Comparison of ENCODE assay signal across 19 cellular contexts in the genomic region with DNA sequence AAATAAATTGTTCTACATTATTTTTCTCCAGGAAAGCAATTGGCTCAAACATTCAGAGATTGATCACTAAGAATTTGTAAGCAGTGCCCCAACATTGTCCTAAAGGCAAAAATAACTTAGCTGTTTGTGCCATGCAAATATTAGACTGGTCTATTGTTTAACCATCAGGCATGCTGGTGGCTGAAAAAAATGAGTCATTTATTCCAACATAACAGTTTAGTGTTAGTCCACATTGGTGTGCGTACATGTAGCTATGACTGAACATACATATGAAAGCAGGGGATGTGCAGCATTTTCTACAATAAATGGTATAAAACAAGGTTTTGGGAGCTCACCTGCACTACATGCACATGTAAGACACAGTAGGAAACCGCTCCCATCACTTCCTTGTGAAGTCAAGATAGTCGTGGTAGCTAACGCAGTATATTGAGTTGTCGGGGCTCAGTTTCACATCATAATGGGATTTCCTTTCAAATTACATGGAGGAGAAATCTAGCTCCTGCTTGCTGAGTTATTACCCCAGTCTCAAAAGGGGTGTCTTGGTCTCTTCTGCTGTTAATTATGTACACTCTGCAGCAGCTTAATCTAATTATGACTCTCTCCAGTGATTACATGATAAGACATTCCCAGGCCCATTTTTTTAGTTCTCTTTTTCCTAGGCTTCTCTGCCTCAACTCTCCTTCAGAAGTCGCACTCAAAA.
DNase-seq lines count a peak whose midpoint lies in the region; ATAC-seq and TF ChIP-seq lines count a peak whose summit lies in the region.
"Had no signal": no experiment of that assay in that cellular context is flagged by ENCODE, and none has a peak within 500 bp of the region (broad histone marks: within the 10 kb centered on the region; RNA-seq: fewer than 3 reads in every experiment).

No MANE protein-coding gene starts in this region.

- TF ChIP-seq CTCF in GM23338 (conservative IDR thresholded peaks at IDR 0.05; ENCODE audit: low read depth in 2 of 2) = no peak
- TF ChIP-seq CTCF in SK-N-SH (IDR thresholded peaks at IDR 0.05) = no peak
- TF ChIP-seq CTCF in osteocyte (IDR thresholded peaks at IDR 0.05) = no peak
- no peak for TF ChIP-seq CTCF in nephron progenitor cell (IDR thresholded peaks at IDR 0.05)

- H3K27ac ChIP-seq in GM23338 (ENCODE audit: low read depth) = no peak overlapping the region
- peak overlapping the region in 1 of 2 experiments; percentile 77; a peak in 2 of 4 replicates for H3K27ac ChIP-seq in SK-N-SH (ENCODE audit: low read depth in 2 of 2, low read length in 1 of 2)
- H3K27ac ChIP-seq: BLaER1 had no signal

- H3F3A ChIP-seq in GM23338 (replicated peaks; ENCODE audit: low read depth) (no peaks in the 10 kb centered on the region), SK-N-SH (replicated peaks; ENCODE audit: insufficient read depth) (no peaks in the 10 kb centered on the region)

- H3K4me3 ChIP-seq in GM23338 (no peak overlapping the region), SK-N-SH (ENCODE audit: low read depth in 2 of 2, low read length in 1 of 2) (no peak overlapping the region; a peak in 1 of 4 replicates)
- H3K4me3 ChIP-seq: BLaER1 had no signal

- H3K9me2 ChIP-seq in GM23338 (ENCODE audit: insufficient read depth) = peaks cover 3% of the 10 kb centered on the region; the same call in 1 of the 2 replicates
- H3K9me2 ChIP-seq in SK-N-SH = no peaks in the 10 kb centered on the region

- H3K4me3 Mint-ChIP-seq in GM23338 (no peak overlapping the region), osteocyte (ENCODE audit: unreplicated experiment) (no peak overlapping the region), nephron progenitor cell (no peak overlapping the region)
- H3K4me3 Mint-ChIP-seq: CD4-positive, alpha-beta T cell; HFFc6; T-helper 1 cell treated with Interleukin-12 subunit alpha and Interleukin-12 subunit beta and Interleukin-4 antibody, amounts not matched to agents 30 μg/mL and 1 μg/mL, for 36 hours had no signal

- ATAC-seq in GM23338 = no peak
- ATAC-seq in GM18867 (IDR thresholded peaks at IDR 0.05; ENCODE audit: unreplicated experiment) = no peak
- ATAC-seq in GM21447 (IDR thresholded peaks at IDR 0.05; ENCODE audit: unreplicated experiment) = no peak
- ATAC-seq: Panc1 had no signal

- H2AFZ ChIP-seq in GM23338 (peak overlapping the region; percentile 45; the same call in 1 of the 2 replicates), SK-N-SH (ENCODE audit: low read depth) (peak overlapping the region; percentile 64; the same call in 1 of the 2 replicates)

- H4K20me1 ChIP-seq in GM23338 (replicated peaks; ENCODE audit: insufficient read depth) = no peaks in the 10 kb centered on the region
- H4K20me1 ChIP-seq in SK-N-SH (ENCODE audit: insufficient read depth) = no peaks in the 10 kb centered on the region
- H4K20me1 ChIP-seq: BLaER1 had no signal

- peak in 1 of 2 experiments; percentile 41; a peak in 1 of 4 replicates for TF ChIP-seq EP300 in SK-N-SH (IDR thresholded peaks at IDR 0.05; ENCODE audit: borderline replicate concordance in 1 of 2, low read depth in 1 of 2, low read length in 1 of 2)

- H3K27me3 ChIP-seq in GM23338 (ENCODE audit: insufficient read depth) (no peaks in the 10 kb centered on the region), SK-N-SH (ENCODE audit: insufficient read depth) (no peaks in the 10 kb centered on the region)
- H3K27me3 ChIP-seq: BLaER1 had no signal

- H3K36me3 Mint-ChIP-seq in GM23338 (ENCODE audit: low read depth) (no peaks in the 10 kb centered on the region), osteocyte (ENCODE audit: unreplicated experiment) (peaks cover 1% of the 10 kb centered on the region), nephron progenitor cell (ENCODE audit: low read depth) (no peaks in the 10 kb centered on the region)

- H3K79me2 ChIP-seq in GM23338 (replicated peaks; ENCODE audit: insufficient read depth) = no peaks in the 10 kb centered on the region
- no peaks in the 10 kb centered on the region for H3K79me2 ChIP-seq in SK-N-SH (ENCODE audit: insufficient read depth)

- TF ChIP-seq RAD21 in SK-N-SH (IDR thresholded peaks at IDR 0.05; ENCODE audit: low read length) = no peak

- H3K9ac ChIP-seq in SK-N-SH = no peak overlapping the region
- H3K9ac ChIP-seq: BLaER1 had no signal

- no peaks in the 10 kb centered on the region for H3K36me3 ChIP-seq in GM23338 (ENCODE audit: insufficient read depth)
- H3K36me3 ChIP-seq in SK-N-SH (replicated peaks in 1 of 2; ENCODE audit: control insufficient read depth in 1 of 2, insufficient read depth in 2 of 2, low read length in 1 of 2) = no peaks in the 10 kb centered on the region
- H3K36me3 ChIP-seq: BLaER1 had no signal

- H3K4me2 ChIP-seq in GM23338 (no peak overlapping the region), SK-N-SH (no peak overlapping the region)
- H3K4me2 ChIP-seq: BLaER1 had no signal

- peaks cover 15% of the 10 kb centered on the region for H3K4me1 Mint-ChIP-seq in GM23338
- H3K4me1 Mint-ChIP-seq in osteocyte (ENCODE audit: unreplicated experiment) = peaks cover 23% of the 10 kb centered on the region
- no peaks in the 10 kb centered on the region for H3K4me1 Mint-ChIP-seq in nephron progenitor cell

- POLR2A ChIA-PET in SK-N-SH (lab: Yijun Ruan, JAX) = no interaction called here

- DNase-seq in GM23338 (ENCODE audit: low spot score) (no peak), NCI-H460 (ENCODE audit: extremely low read depth, low read depth) (peak; percentile 65), SK-N-SH (peak; percentile 55), osteocyte (ENCODE audit: extremely low spot score, unreplicated experiment) (no peak), nephron progenitor cell (no peak)
- DNase-seq: CD4-positive, alpha-beta T cell; EL; GF-D8; HFFc6; Karpas-422; NCI-H1694; NCI-H2081; NCI-H446 treated with DMSO at 0.1 percent for 48 hours; NK-92 treated with Interleukin-12 subunit alpha and Interleukin-12 subunit beta, amount 100 ng/mL, for 24 hours had no signal

- H3K27ac Mint-ChIP-seq in GM23338 (peak overlapping the region; percentile 19; the same call in 1 of the 2 replicates), osteocyte (ENCODE audit: unreplicated experiment) (peak overlapping the region; percentile 33), nephron progenitor cell (no peak overlapping the region)
- H3K27ac Mint-ChIP-seq: CD4-positive, alpha-beta T cell; HFFc6; T-helper 1 cell treated with Interleukin-12 subunit alpha and Interleukin-12 subunit beta and Interleukin-4 antibody, amounts not matched to agents 30 μg/mL and 1 μg/mL, for 36 hours had no signal

- CTCF ChIA-PET in SK-N-SH (lab: Yijun Ruan, JAX) = interaction anchor here (0.8 to 2.8 kb wide), 4 partner anchors 9 to 92 kb away, joined by 3 to 15 read pairs (median 3); no protein-coding TSS in a partner anchor

- H3K9me3 Mint-ChIP-seq in GM23338 (no peaks in the 10 kb centered on the region), osteocyte (ENCODE audit: unreplicated experiment) (peaks cover 4% of the 10 kb centered on the region), nephron progenitor cell (no peaks in the 10 kb centered on the region)
- H3K9me3 Mint-ChIP-seq: CD4-positive, alpha-beta T cell; T-helper 1 cell treated with Interleukin-12 subunit alpha and Interleukin-12 subunit beta and Interleukin-4 antibody, amounts not matched to agents 30 μg/mL and 1 μg/mL, for 36 hours had no signal

- 54% methylated on average over 6 of the region's 6 CpGs for WGBS in SK-N-SH (ENCODE audit: low lambda C conversion rate)

- no peaks in the 10 kb centered on the region for H3K9me3 ChIP-seq in SK-N-SH
- H3K9me3 ChIP-seq: BLaER1 had no signal

- H3K27me3 Mint-ChIP-seq in GM23338 (ENCODE audit: insufficient read depth, low read depth, poor library complexity) (no peaks in the 10 kb centered on the region), osteocyte (ENCODE audit: unreplicated experiment) (no peaks in the 10 kb centered on the region), nephron progenitor cell (ENCODE audit: low read depth, poor library complexity) (no peaks in the 10 kb centered on the region)
- H3K27me3 Mint-ChIP-seq: CD4-positive, alpha-beta T cell had no signal

- H3K4me1 ChIP-seq in GM23338 (ENCODE audit: insufficient read depth) (0 out of 2 replicates have a peak, but pooled peaks cover 7% of the 10 kb centered on the region), SK-N-SH (ENCODE audit: control insufficient read depth in 1 of 2, insufficient read depth in 2 of 2, low read depth in 1 of 2, low read length in 1 of 2) (peaks cover 0 to 14% of the 10 kb centered on the region in 2 experiments; a peak in 3 of 4 replicates)
- H3K4me1 ChIP-seq: BLaER1 had no signal

TF ChIP-seq in GM23338, 12 proteins besides CTCF, POLR2A, EP300 and RAD21 (continues in another document):
- TF ChIP-seq EZH2 (IDR thresholded peaks at IDR 0.05; ENCODE audit: low read depth, unreplicated experiment) (no peak), EZH2phosphoT487 (IDR thresholded peaks at IDR 0.05; ENCODE audit: unreplicated experiment) (no peak), POLR2AphosphoS5 (IDR thresholded peaks at IDR 0.05; ENCODE audit: low read depth) (no peak)
- TF ChIP-seq, protein P1, sequence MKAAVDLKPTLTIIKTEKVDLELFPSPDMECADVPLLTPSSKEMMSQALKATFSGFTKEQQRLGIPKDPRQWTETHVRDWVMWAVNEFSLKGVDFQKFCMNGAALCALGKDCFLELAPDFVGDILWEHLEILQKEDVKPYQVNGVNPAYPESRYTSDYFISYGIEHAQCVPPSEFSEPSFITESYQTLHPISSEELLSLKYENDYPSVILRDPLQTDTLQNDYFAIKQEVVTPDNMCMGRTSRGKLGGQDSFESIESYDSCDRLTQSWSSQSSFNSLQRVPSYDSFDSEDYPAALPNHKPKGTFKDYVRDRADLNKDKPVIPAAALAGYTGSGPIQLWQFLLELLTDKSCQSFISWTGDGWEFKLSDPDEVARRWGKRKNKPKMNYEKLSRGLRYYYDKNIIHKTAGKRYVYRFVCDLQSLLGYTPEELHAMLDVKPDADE (IDR thresholded peaks at IDR 0.05) = no peak

TF ChIP-seq in SK-N-SH, 30 proteins besides CTCF, POLR2A, EP300 and RAD21 (continues in another document):
- no peak for TF ChIP-seq FOXM1 (IDR thresholded peaks at IDR 0.05; ENCODE audit: low read depth)
- TF ChIP-seq SMC3 (IDR thresholded peaks at IDR 0.05; ENCODE audit: low read depth, low read length) = no peak
- no peak for TF ChIP-seq EZH2phosphoT487 (IDR thresholded peaks at IDR 0.05; ENCODE audit: borderline replicate concordance, low read depth)
- no peak for TF ChIP-seq YY1 (IDR thresholded peaks at IDR 0.05; ENCODE audit: low read depth)
- peak; percentile 31; the same call in 1 of the 2 replicates for TF ChIP-seq POLR2AphosphoS5 (IDR thresholded peaks at IDR 0.05; ENCODE audit: low read depth, low read length)
- no peak for TF ChIP-seq TAF1 (IDR thresholded peaks at IDR 0.05; ENCODE audit: borderline replicate concordance, low read depth, low read length)
- TF ChIP-seq, protein P2, sequence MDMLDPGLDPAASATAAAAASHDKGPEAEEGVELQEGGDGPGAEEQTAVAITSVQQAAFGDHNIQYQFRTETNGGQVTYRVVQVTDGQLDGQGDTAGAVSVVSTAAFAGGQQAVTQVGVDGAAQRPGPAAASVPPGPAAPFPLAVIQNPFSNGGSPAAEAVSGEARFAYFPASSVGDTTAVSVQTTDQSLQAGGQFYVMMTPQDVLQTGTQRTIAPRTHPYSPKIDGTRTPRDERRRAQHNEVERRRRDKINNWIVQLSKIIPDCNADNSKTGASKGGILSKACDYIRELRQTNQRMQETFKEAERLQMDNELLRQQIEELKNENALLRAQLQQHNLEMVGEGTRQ (IDR thresholded peaks at IDR 0.05; ENCODE audit: borderline replicate concordance, low read depth, low read length) = no peak

Comparison
In these comparisons a context has a peak if more than half of its experiments do, and no peak if none do; other contexts are left out.
1. DNase-seq: peak in NCI-H460 (single experiment) and SK-N-SH (single experiment); none in GM23338 (single experiment), osteocyte (single experiment) and nephron progenitor cell (single experiment).